9 cellular contexts compared by ENCODE assay signal in genomic region chr20:46562373-46563169, GRCh38. TPM values are rescaled to one million over a fixed set of nuclear protein-coding genes. Genes with fewer than 3 reads are reported as not detected.
DNase-seq lines count a peak whose midpoint lies in the region; ATAC-seq and TF ChIP-seq lines count a peak whose summit lies in the region.
"Had no signal": no experiment of that assay in that cellular context is flagged by ENCODE, and none has a peak within 500 bp of the region (broad histone marks: within the 10 kb centered on the region; RNA-seq: fewer than 3 reads in every experiment).

No MANE protein-coding gene starts in this region.

- H3K9ac ChIP-seq in liver (ENCODE audit: low read depth in 1 of 2, low read length in 2 of 2), result no peak overlapping the region

- no peaks in the 10 kb centered on the region for H3K36me3 ChIP-seq in liver (ENCODE audit: control insufficient read depth in 4 of 4, insufficient read depth in 3 of 4, low read depth in 1 of 4, low read length in 3 of 4)

- no peaks in the 10 kb centered on the region for H3K27me3 ChIP-seq in dorsolateral prefrontal cortex
- no peaks in the 10 kb centered on the region for H3K27me3 ChIP-seq in liver (ENCODE audit: control insufficient read depth in 4 of 4, insufficient read depth in 4 of 4, low read length in 3 of 4)

- peak overlapping the region; percentile 81 to 100 (median 96) for H3K27ac ChIP-seq in dorsolateral prefrontal cortex
- no peak overlapping the region for H3K27ac ChIP-seq in liver (ENCODE audit: low read depth in 1 of 2, low read length in 2 of 2)

- H3K4me3 ChIP-seq in dorsolateral prefrontal cortex, result peak overlapping the region; percentile 9 to 65 (median 48)
- peak overlapping the region; percentile 6 to 32 (median 25) for H3K4me3 ChIP-seq in liver (ENCODE audit: low read depth in 1 of 3, low read length in 3 of 3)

- no peak for ATAC-seq in HG03439 (IDR thresholded peaks at IDR 0.05; ENCODE audit: unreplicated experiment)

- TF ChIP-seq CTCF in dorsolateral prefrontal cortex (IDR thresholded peaks at IDR 0.05 in 54 of 56, conservative IDR thresholded peaks at IDR 0.05 in 2 of 56; ENCODE audit: low read depth in 1 of 56, partially characterized antibody in 56 of 56) (peak; percentile 77 to 96 (median 92)), liver (IDR thresholded peaks at IDR 0.05; ENCODE audit: low read depth, low read length, missing input control) (peak; percentile 85)

- 23% methylated on average over 19 of the region's 19 CpGs for WGBS in liver

- peak; percentile 71 to 78 for TF ChIP-seq RAD21 in liver (IDR thresholded peaks at IDR 0.05)

- intact Hi-C loops in dorsolateral prefrontal cortex (cut with DNase I), result loop anchor here (2.0 to 5.0 kb wide), 4 partner anchors 75 to 126 kb away; partner anchors contain the start of gene TP53RK (in 1 of the 2)

- DNase-seq in CD1c-positive myeloid dendritic cell (ENCODE audit: extremely low spot score) (peak; percentile 77), HCEC 1CT (peak; percentile 30), NCI-H460 (ENCODE audit: extremely low read depth, low read depth) (peak; percentile 66), dorsolateral prefrontal cortex (peak; percentile 54 to 91 (median 79))
- DNase-seq in activated CD4-positive, alpha-beta T cell treated with anti-CD3 and anti-CD28 coated beads for 4 hours, result peak; percentile 19 to 61
- peak; percentile 64 to 70 for DNase-seq in stimulated activated CD4-positive, alpha-beta T cell treated with anti-CD3 and anti-CD28 coated beads, Interleukin-2, amount 100 ng/mL, for 48 hours

- no peaks in the 10 kb centered on the region for H3K9me3 ChIP-seq in liver (ENCODE audit: control insufficient read depth in 4 of 4, low read length in 3 of 4)

- H3K4me1 ChIP-seq in liver (ENCODE audit: control insufficient read depth in 4 of 4, insufficient read depth in 4 of 4, low read length in 3 of 4), result peaks cover 3 to 11% (median 6%) of the 10 kb centered on the region in 4 donors

TF ChIP-seq in liver, 16 proteins besides CTCF, POLR2A, EP300 and RAD21:
- peak; percentile 62 for TF ChIP-seq FOXA2 (IDR thresholded peaks at IDR 0.05)
- TF ChIP-seq JUND (IDR thresholded peaks at IDR 0.05), result no peak
- no peak for TF ChIP-seq SP1 (IDR thresholded peaks at IDR 0.05)
- no peak for TF ChIP-seq NR2F2 (IDR thresholded peaks at IDR 0.05)
- TF ChIP-seq MAX (IDR thresholded peaks at IDR 0.05), result no peak
- TF ChIP-seq HNF4G (IDR thresholded peaks at IDR 0.05), result no peak
- TF ChIP-seq RXRA (IDR thresholded peaks at IDR 0.05), result peak in 1 of 2 donors; percentile 2
- peak; percentile 46 for TF ChIP-seq YY1 (IDR thresholded peaks at IDR 0.05)
TF ChIP-seq in liver: peak in this region for 3.

RNA-seq across cellular contexts. Expression of gene OCSTAMP, which starts 12.1 kb away (rescaled TPM):
- total RNA-seq in NCI-H460 (2014; rRNA removed; shearing (Covaris generic)), result not detected in 2 replicates
- not detected in 2 replicates for polyA plus RNA-seq in NCI-H460 (2014; cell fraction: nucleus; rRNA removed)
- total RNA-seq in dorsolateral prefrontal cortex (under 1 TPM in 7 of 120 experiments, not detected in 113; 0.22 to 0.64 (median 0.45) TPM), liver (not detected)
- not detected for polyA plus RNA-seq in liver
- total RNA-seq: T-helper 2 cell treated with Interferon-gamma antibody and Interleukin-4, amounts not matched to agents 100 ng/mL and 5 ng/mL, for 36 hours had no signal

RNA-seq across cellular contexts. Expression of gene ZNF334, which starts 49.2 kb away (rescaled TPM):
- 0.66 and 0.94 TPM in 2 replicates for total RNA-seq in NCI-H460 (2014; rRNA removed; shearing (Covaris generic))
- polyA plus RNA-seq in NCI-H460 (2014; cell fraction: nucleus; rRNA removed), result 0.95 and 2.3 TPM in 2 replicates
- total RNA-seq in dorsolateral prefrontal cortex (10 to 100 TPM in 119 of 120 experiments, 1 to 10 TPM in 1; 9.9 to 30.3 (median 15.7) TPM), liver (1 to 10 TPM; 1.4 to 3.3 TPM)
- 1 to 10 TPM in 1 of 2 donors, under 1 TPM in 1; 0.65 to 1.0 TPM for polyA plus RNA-seq in liver

Comparison
In these comparisons a context has a peak if more than half of its experiments do, and no peak if none do; other contexts are left out.
1. H3K27ac ChIP-seq: peak in dorsolateral prefrontal cortex (59 of 59); none in liver (0 of 2).
2. Peak in every context shown above with its lines, with median percentiles within 50 percentile points of each other: DNase-seq.